In the genomic region with DNA sequence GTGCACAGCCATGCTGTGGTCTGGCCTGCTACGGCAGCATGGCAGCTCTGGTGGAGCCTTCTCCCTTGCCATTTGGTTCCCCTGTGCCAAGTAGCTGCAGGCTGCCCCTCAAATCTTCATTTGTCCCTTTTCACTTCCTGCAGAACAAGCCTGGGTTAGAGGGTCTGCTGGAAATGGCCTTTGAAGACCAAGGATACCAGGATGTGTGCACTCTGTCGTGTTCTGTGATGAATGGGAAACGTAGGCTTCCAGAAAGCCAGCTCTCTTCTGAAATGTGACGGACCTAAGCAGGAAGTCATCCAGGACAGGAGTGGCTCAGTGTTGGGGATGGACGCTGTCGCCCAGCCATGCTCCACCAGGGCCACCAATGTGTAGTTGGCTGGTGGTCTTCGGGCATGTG, we compare ENCODE assay signal across 24 cellular contexts. TPM values are rescaled to one million over a fixed set of nuclear protein-coding genes. Genes with fewer than 3 reads are reported as not detected.
DNase-seq lines count a peak whose midpoint lies in the region; ATAC-seq and TF ChIP-seq lines count a peak whose summit lies in the region.
"Had no signal": no experiment of that assay in that cellular context is flagged by ENCODE, and none has a peak within 500 bp of the region (broad histone marks: within the 10 kb centered on the region; RNA-seq: fewer than 3 reads in every experiment).

No MANE protein-coding gene starts in this region.

- peaks cover 61% of the 10 kb centered on the region for H3K4me1 ChIP-seq in KMS-11 (ENCODE audit: low read depth, poor library complexity, severe bottlenecking)

- H3K27me3 Mint-ChIP-seq in activated CD4-positive, alpha-beta T cell treated with anti-CD3 and anti-CD28 coated beads for 36 hours = no peaks in the 10 kb centered on the region
- H3K27me3 Mint-ChIP-seq in activated naive CD8-positive, alpha-beta T cell = no peaks in the 10 kb centered on the region
- H3K27me3 Mint-ChIP-seq in natural killer cell treated with Interleukin-12 subunit alpha and Interleukin-12 subunit beta and Interleukin-15 and Interleukin-18, amount 100 ng/mL, for 72 hours = peaks cover 0 to 2% of the 10 kb centered on the region in 2 donors

- CTCF ChIA-PET in activated CD4-positive, alpha-beta T cell treated with anti-CD3 and anti-CD28 coated beads for 36 hours (lab: Charles Lee) = interaction anchor here (0.6 to 2.4 kb wide), 9 partner anchors 10 to 252 kb away, joined by 3 to 8 read pairs (median 3); no protein-coding TSS in a partner anchor

- H2AFZ ChIP-seq in KMS-11 (ENCODE audit: low read depth) = no peak overlapping the region

- H3K27me3 ChIP-seq in KMS-11 (ENCODE audit: insufficient read depth, low read depth) = no peaks in the 10 kb centered on the region
- H3K27me3 ChIP-seq: right atrium auricular region, stomach had no signal

- peaks cover 28% of the 10 kb centered on the region for H3K36me3 Mint-ChIP-seq in activated CD4-positive, alpha-beta T cell treated with anti-CD3 and anti-CD28 coated beads for 36 hours (ENCODE audit: low read depth)
- no peaks in the 10 kb centered on the region for H3K36me3 Mint-ChIP-seq in activated naive CD8-positive, alpha-beta T cell
- no peaks in the 10 kb centered on the region for H3K36me3 Mint-ChIP-seq in natural killer cell treated with Interleukin-12 subunit alpha and Interleukin-12 subunit beta and Interleukin-15 and Interleukin-18, amount 100 ng/mL, for 72 hours

- no peaks in the 10 kb centered on the region for H4K20me1 ChIP-seq in KMS-11 (ENCODE audit: insufficient read depth)

- peaks cover 26% of the 10 kb centered on the region for H3K79me2 ChIP-seq in KMS-11 (ENCODE audit: insufficient read depth, low read depth)

- no peak for TF ChIP-seq CTCF in KMS-11 (conservative IDR thresholded peaks at IDR 0.05; ENCODE audit: low read depth, low read length)

- H3K27ac Mint-ChIP-seq in activated CD4-positive, alpha-beta T cell treated with anti-CD3 and anti-CD28 coated beads for 36 hours = peak overlapping the region; percentile 29
- H3K27ac Mint-ChIP-seq in activated naive CD8-positive, alpha-beta T cell = peak overlapping the region; percentile 50
- H3K27ac Mint-ChIP-seq in natural killer cell treated with Interleukin-12 subunit alpha and Interleukin-12 subunit beta and Interleukin-15 and Interleukin-18, amount 100 ng/mL, for 72 hours = peak overlapping the region; percentile 78 to 83

- H3K4me1 Mint-ChIP-seq in activated CD4-positive, alpha-beta T cell treated with anti-CD3 and anti-CD28 coated beads for 36 hours = peaks cover 51% of the 10 kb centered on the region
- H3K4me1 Mint-ChIP-seq in activated naive CD8-positive, alpha-beta T cell (ENCODE audit: low read depth) = peaks cover 59% of the 10 kb centered on the region
- peaks cover 34 to 38% of the 10 kb centered on the region in 2 donors for H3K4me1 Mint-ChIP-seq in natural killer cell treated with Interleukin-12 subunit alpha and Interleukin-12 subunit beta and Interleukin-15 and Interleukin-18, amount 100 ng/mL, for 72 hours (ENCODE audit: low read depth in 2 of 2)

- peak overlapping the region; percentile 97 for H3K4me2 ChIP-seq in KMS-11
- H3K4me2 ChIP-seq: A549 had no signal

- intact Hi-C loops in activated CD4-positive, alpha-beta T cell treated with anti-CD3 and anti-CD28 coated beads for 36 hours (cut with DNase I, micrococcal nuclease) = no loop called here

- H3K9ac ChIP-seq in KMS-11 = peak overlapping the region; percentile 82; the same call in 1 of the 2 replicates

- ATAC-seq in activated CD4-positive, alpha-beta T cell treated with anti-CD3 and anti-CD28 coated beads for 36 hours = no peak
- ATAC-seq in natural killer cell treated with Interleukin-12 subunit alpha and Interleukin-12 subunit beta and Interleukin-15 and Interleukin-18, amount 100 ng/mL, for 72 hours = no peak
- ATAC-seq: A549, Right ventricle myocardium inferior had no signal

- DNase-seq in activated CD4-positive, alpha-beta T cell treated with anti-CD3 and anti-CD28 coated beads for 36 hours = no peak
- DNase-seq in activated CD4-positive, alpha-beta T cell treated with anti-CD3 and anti-CD28 coated beads, Interleukin-2, amount 50 U/mL, for 1 hour = no peak
- DNase-seq in natural killer cell treated with Interleukin-12 subunit alpha and Interleukin-12 subunit beta and Interleukin-15 and Interleukin-18, amount 100 ng/mL, for 72 hours (ENCODE audit: low spot score) = no peak
- no peak for DNase-seq in stimulated activated CD4-positive, alpha-beta T cell treated with anti-CD3 and anti-CD28 coated beads, Interleukin-12 subunit alpha, Interleukin-12 subunit beta, amount 100 ng/mL, for 4 hours
- no peak for DNase-seq in H4 (ENCODE audit: low spot score)
- no peak for DNase-seq in NCI-H446 treated with DMSO at 0.1 percent for 48 hours (lab: John Stamatoyannopoulos, UW)
- DNase-seq: activated CD4-positive, CD25-positive, alpha-beta regulatory T cell; amniotic stem cell; cerebellar nuclear complex; hippocampal formation; Karpas-422; mesenchymal stem cell; NCI-H1417 treated with DMSO at 0.1 percent for 48 hours; stomach had no signal

- H3K36me3 ChIP-seq in KMS-11 (ENCODE audit: insufficient read depth) = peaks cover 3% of the 10 kb centered on the region; the same call in 1 of the 2 replicates

- H3K9me3 Mint-ChIP-seq in activated CD4-positive, alpha-beta T cell treated with anti-CD3 and anti-CD28 coated beads for 36 hours (ENCODE audit: low read depth) = no peaks in the 10 kb centered on the region
- no peaks in the 10 kb centered on the region for H3K9me3 Mint-ChIP-seq in activated naive CD8-positive, alpha-beta T cell (ENCODE audit: low read depth)
- no peaks in the 10 kb centered on the region for H3K9me3 Mint-ChIP-seq in natural killer cell treated with Interleukin-12 subunit alpha and Interleukin-12 subunit beta and Interleukin-15 and Interleukin-18, amount 100 ng/mL, for 72 hours

- H3K4me3 ChIP-seq in KMS-11 (IDR thresholded peaks at IDR 0.05; ENCODE audit: insufficient read depth, low read depth, low read length) = no peak overlapping the region
- H3K4me3 ChIP-seq: A549, HAP-1, right atrium auricular region, stomach had no signal

- no peak overlapping the region for H3K4me3 Mint-ChIP-seq in activated CD4-positive, alpha-beta T cell treated with anti-CD3 and anti-CD28 coated beads for 36 hours
- H3K4me3 Mint-ChIP-seq in activated naive CD8-positive, alpha-beta T cell = no peak overlapping the region
- no peak overlapping the region for H3K4me3 Mint-ChIP-seq in natural killer cell treated with Interleukin-12 subunit alpha and Interleukin-12 subunit beta and Interleukin-15 and Interleukin-18, amount 100 ng/mL, for 72 hours

- peak overlapping the region; percentile 99 for H3K27ac ChIP-seq in KMS-11
- H3K27ac ChIP-seq: A549, right atrium auricular region had no signal

- POLR2A ChIA-PET in activated CD4-positive, alpha-beta T cell treated with anti-CD3 and anti-CD28 coated beads for 36 hours (lab: Charles Lee) = interaction anchor here (0.6 kb wide), 1 partner anchor 15 kb away, joined by 3 read pairs; no protein-coding TSS in a partner anchor

RNA-seq across cellular contexts. Expression of a gene that starts 3.5 kb away (rescaled TPM):
- 10 to 100 TPM; 28.2 to 30.7 TPM for total RNA-seq in activated CD4-positive, alpha-beta T cell treated with anti-CD3 and anti-CD28 coated beads for 36 hours
- 10 to 100 TPM; 30.5 to 53.4 TPM for total RNA-seq in natural killer cell treated with Interleukin-12 subunit alpha and Interleukin-12 subunit beta and Interleukin-15 and Interleukin-18, amount 100 ng/mL, for 72 hours
- 7.8 and 10.5 TPM in 2 replicates for total RNA-seq in H4 (2014; rRNA removed; shearing (Covaris generic))

RNA-seq across cellular contexts. Expression of a gene that starts 31.8 kb away (rescaled TPM):
- total RNA-seq in activated CD4-positive, alpha-beta T cell treated with anti-CD3 and anti-CD28 coated beads for 36 hours = 10 to 100 TPM; 15.2 to 16.5 TPM
- total RNA-seq in natural killer cell treated with Interleukin-12 subunit alpha and Interleukin-12 subunit beta and Interleukin-15 and Interleukin-18, amount 100 ng/mL, for 72 hours = 10 to 100 TPM; 24.9 to 37.4 TPM
- 20.3 and 21.3 TPM in 2 replicates for total RNA-seq in H4 (2014; rRNA removed; shearing (Covaris generic))

RNA-seq across cellular contexts. Expression of a gene that starts 46.1 kb away (rescaled TPM):
- not detected for total RNA-seq in activated CD4-positive, alpha-beta T cell treated with anti-CD3 and anti-CD28 coated beads for 36 hours
- total RNA-seq in natural killer cell treated with Interleukin-12 subunit alpha and Interleukin-12 subunit beta and Interleukin-15 and Interleukin-18, amount 100 ng/mL, for 72 hours = not detected
- not detected in 2 replicates for total RNA-seq in H4 (2014; rRNA removed; shearing (Covaris generic))
- total RNA-seq: Daoy; kidney epithelial cell; right atrium auricular region; Right ventricle myocardium inferior; T-helper 2 cell treated with Interferon-gamma antibody and Interleukin-4, amounts not matched to agents 100 ng/mL and 5 ng/mL, for 36 hours; urinary bladder had no signal

Comparison
In these comparisons a context has a peak if more than half of its experiments do, and no peak if none do; other contexts are left out.
1. H3K27ac Mint-ChIP-seq: peak in every context shown above with its lines; median percentile 80 in natural killer cell treated with Interleukin-12 subunit alpha and Interleukin-12 subunit beta and Interleukin-15 and Interleukin-18, amount 100 ng/mL, for 72 hours; 50 in activated naive CD8-positive, alpha-beta T cell; 29 in activated CD4-positive, alpha-beta T cell treated with anti-CD3 and anti-CD28 coated beads for 36 hours.